21 cellular contexts compared by ENCODE assay signal in genomic region chr12:3989218-3989550, GRCh38.
A peak's percentile ranks its signal among the peaks of the same experiment; 100 is the strongest.
DNase-seq lines count a peak whose midpoint lies in the region; ATAC-seq and TF ChIP-seq lines count a peak whose summit lies in the region.
"Had no signal": no experiment of that assay in that cellular context is flagged by ENCODE, and none has a peak within 500 bp of the region (broad histone marks: within the 10 kb centered on the region; RNA-seq: fewer than 3 reads in every experiment).

No MANE protein-coding gene starts in this region.

- H3K79me2 ChIP-seq in MM.1S (ENCODE audit: low read length), result no peaks in the 10 kb centered on the region

- no peak overlapping the region for H2BK120ac ChIP-seq in mesenchymal stem cell (ENCODE audit: low read depth, low read length)

- TF ChIP-seq CTCF in MM.1S (IDR thresholded peaks at IDR 0.05; ENCODE audit: low read length), result no peak

- H2BK12ac ChIP-seq in mesenchymal stem cell (ENCODE audit: low read length in 2 of 2), result no peak overlapping the region

- H3K9ac ChIP-seq in MM.1S (ENCODE audit: low read length) (peak overlapping the region; percentile 7; the same call in 1 of the 2 replicates), mesenchymal stem cell (ENCODE audit: low read length) (no peak overlapping the region)
- H3K9ac ChIP-seq: BLaER1 treated with 17β-estradiol and CSF1 and Interleukin-3, amounts not matched to agents 10 nM and 100 nM had no signal

- no peak overlapping the region for H3K23ac ChIP-seq in mesenchymal stem cell (ENCODE audit: low read length in 2 of 2)

- H3K4me1 ChIP-seq in MM.1S (ENCODE audit: low read length) (peaks cover 21% of the 10 kb centered on the region), mesenchymal stem cell (ENCODE audit: control insufficient read depth, insufficient read depth, low read depth, low read length) (no peaks in the 10 kb centered on the region)
- peaks cover 6% of the 10 kb centered on the region for H3K4me1 ChIP-seq in effector memory CD4-positive, alpha-beta T cell (ENCODE audit: control insufficient read depth, insufficient read depth, low read length, poor library complexity, severe bottlenecking)
- H3K4me1 ChIP-seq: psoas muscle had no signal

- CTCF ChIA-PET in activated CD4-positive, alpha-beta memory T cell treated with anti-CD3 and anti-CD28 coated beads for 36 hours (lab: Charles Lee), result interaction anchor here (2.1 to 3.2 kb wide), 2 partner anchors 104 to 287 kb away, joined by 14 to 28 read pairs; no protein-coding TSS in a partner anchor
- CTCF ChIA-PET in activated CD4-positive, alpha-beta memory T cell treated with anti-CD3 and anti-CD28 coated beads, Interleukin-2, amount 10 ng/mL, durations not matched to agents 7 days and 5 days (lab: Charles Lee), result interaction anchor here (1.4 to 13.6 kb wide), 4 partner anchors 84 to 287 kb away, joined by 3 to 125 read pairs (median 7); no protein-coding TSS in a partner anchor

- H3K4ac ChIP-seq in mesenchymal stem cell (ENCODE audit: low read depth in 1 of 2, low read length in 2 of 2), result no peak overlapping the region

- H3K4me2 ChIP-seq in MM.1S (ENCODE audit: low read depth, low read length) (peak overlapping the region; percentile 69), mesenchymal stem cell (ENCODE audit: low read length, poor library complexity, severe bottlenecking) (no peak overlapping the region)
- H3K4me2 ChIP-seq: BLaER1 treated with 17β-estradiol and CSF1 and Interleukin-3, amounts not matched to agents 10 nM and 100 nM had no signal

- H3K4me3 Mint-ChIP-seq in activated CD4-positive, alpha-beta memory T cell treated with anti-CD3 and anti-CD28 coated beads for 36 hours, result no peak overlapping the region
- H3K4me3 Mint-ChIP-seq in activated CD4-positive, alpha-beta memory T cell treated with anti-CD3 and anti-CD28 coated beads, Interleukin-2, amount 10 ng/mL, durations not matched to agents 7 days and 5 days, result no peak overlapping the region
- H3K4me3 Mint-ChIP-seq in stimulated activated naive CD8-positive, alpha-beta T cell treated with anti-CD3 and anti-CD28 coated beads, Interleukin-15, amount 100 ng/mL, for 72 hours, result peak overlapping the region; percentile 61 to 80
- H3K4me3 Mint-ChIP-seq: endodermal cell, HFFc6, mesothelial cell of epicardium had no signal

- no peaks in the 10 kb centered on the region for H3K36me3 Mint-ChIP-seq in activated CD4-positive, alpha-beta memory T cell treated with anti-CD3 and anti-CD28 coated beads for 36 hours
- H3K36me3 Mint-ChIP-seq in activated CD4-positive, alpha-beta memory T cell treated with anti-CD3 and anti-CD28 coated beads, Interleukin-2, amount 10 ng/mL, durations not matched to agents 7 days and 5 days (ENCODE audit: low read depth), result no peaks in the 10 kb centered on the region
- H3K36me3 Mint-ChIP-seq: brain, mesothelial cell of epicardium had no signal

- no peak overlapping the region for H2BK15ac ChIP-seq in mesenchymal stem cell (ENCODE audit: low read depth, poor library complexity, severe bottlenecking)

- peak overlapping the region; percentile 98 for H2AFZ ChIP-seq in MM.1S (ENCODE audit: low read length)
- H2AFZ ChIP-seq in mesenchymal stem cell (ENCODE audit: low read depth, low read length), result no peak overlapping the region

- H4K91ac ChIP-seq in mesenchymal stem cell (ENCODE audit: low read length), result no peak overlapping the region

- ATAC-seq in stimulated activated naive CD8-positive, alpha-beta T cell treated with anti-CD3 and anti-CD28 coated beads, Interleukin-15, amount 100 ng/mL, for 72 hours, result peak; percentile 15
- ATAC-seq: HepG2, psoas muscle, SK-N-SH treated with all-trans-retinoic acid at 6 μM for 48 hours had no signal

- peaks cover 13% of the 10 kb centered on the region for H3F3A ChIP-seq in MM.1S (ENCODE audit: insufficient read depth, low read length)

- no peaks in the 10 kb centered on the region for H3K9me3 Mint-ChIP-seq in activated CD4-positive, alpha-beta memory T cell treated with anti-CD3 and anti-CD28 coated beads for 36 hours
- H3K9me3 Mint-ChIP-seq in activated CD4-positive, alpha-beta memory T cell treated with anti-CD3 and anti-CD28 coated beads, Interleukin-2, amount 10 ng/mL, durations not matched to agents 7 days and 5 days, result no peaks in the 10 kb centered on the region
- no peaks in the 10 kb centered on the region for H3K9me3 Mint-ChIP-seq in stimulated activated naive CD8-positive, alpha-beta T cell treated with anti-CD3 and anti-CD28 coated beads, Interleukin-15, amount 100 ng/mL, for 72 hours
- H3K9me3 Mint-ChIP-seq: HFFc6 had no signal

- H3K36me3 ChIP-seq in MM.1S (replicated peaks; ENCODE audit: insufficient read depth, low read length), result no peaks in the 10 kb centered on the region
- no peaks in the 10 kb centered on the region for H3K36me3 ChIP-seq in effector memory CD4-positive, alpha-beta T cell (ENCODE audit: control insufficient read depth, insufficient read depth, low read length)
- no peaks in the 10 kb centered on the region for H3K36me3 ChIP-seq in mesenchymal stem cell (ENCODE audit: control insufficient read depth in 1 of 2, insufficient read depth in 2 of 2, low read depth in 1 of 2, low read length in 2 of 2)
- H3K36me3 ChIP-seq: BLaER1 treated with 17β-estradiol and CSF1 and Interleukin-3, amounts not matched to agents 10 nM and 100 nM had no signal

- no peak overlapping the region for H2AK5ac ChIP-seq in mesenchymal stem cell (ENCODE audit: low read length, severe bottlenecking)

- no peak for DNase-seq in activated CD4-positive, alpha-beta memory T cell treated with anti-CD3 and anti-CD28 coated beads for 36 hours
- no peak for DNase-seq in activated CD4-positive, alpha-beta memory T cell treated with anti-CD3 and anti-CD28 coated beads, Interleukin-2, amount 10 ng/mL, durations not matched to agents 7 days and 5 days
- DNase-seq in MM.1S (no peak), 8988T (no peak), mesenchymal stem cell (no peak), HUDEP-2 (lab: John Stamatoyannopoulos, UW; ENCODE audit: unreplicated experiment in 76 of 76) (no peak)
- no peak for DNase-seq in effector memory CD4-positive, alpha-beta T cell
- no peak for DNase-seq in stimulated activated naive CD8-positive, alpha-beta T cell treated with anti-CD3 and anti-CD28 coated beads, Interleukin-15, amount 100 ng/mL, for 72 hours
- DNase-seq: activated CD8-positive, alpha-beta memory T cell treated with anti-CD3 and anti-CD28 coated beads, Interleukin-2, amount 50 U/mL, for 48 hours; endodermal cell; HFFc6; NCI-H1417 treated with DMSO at 0.1 percent for 48 hours; NCI-H2171; NCI-H526; psoas muscle had no signal

- H4K20me1 ChIP-seq in MM.1S (ENCODE audit: insufficient read depth, low read length), result no peaks in the 10 kb centered on the region
- H4K20me1 ChIP-seq: BLaER1 treated with 17β-estradiol and CSF1 and Interleukin-3, amounts not matched to agents 10 nM and 100 nM had no signal

- peak overlapping the region; percentile 75; the same call in 1 of the 2 replicates for H3K27ac ChIP-seq in MM.1S (ENCODE audit: low read length)
- peak overlapping the region; percentile 10 for H3K27ac ChIP-seq in effector memory CD4-positive, alpha-beta T cell (ENCODE audit: insufficient read depth, low read length, poor library complexity, severe bottlenecking)
- H3K27ac ChIP-seq in mesenchymal stem cell (ENCODE audit: low read length, poor library complexity, severe bottlenecking), result no peak overlapping the region
- H3K27ac ChIP-seq: BLaER1 treated with 17β-estradiol and CSF1 and Interleukin-3, amounts not matched to agents 10 nM and 100 nM; psoas muscle; RWPE1 had no signal

- no peaks in the 10 kb centered on the region for H3K9me3 ChIP-seq in MM.1S (replicated peaks; ENCODE audit: insufficient read depth, low read length)
- no peaks in the 10 kb centered on the region for H3K9me3 ChIP-seq in effector memory CD4-positive, alpha-beta T cell (ENCODE audit: control insufficient read depth, low read length)
- H3K9me3 ChIP-seq in mesenchymal stem cell (ENCODE audit: control insufficient read depth, low read length), result no peaks in the 10 kb centered on the region
- H3K9me3 ChIP-seq: psoas muscle had no signal

- H4K8ac ChIP-seq in mesenchymal stem cell (ENCODE audit: low read length), result no peak overlapping the region

- no peaks in the 10 kb centered on the region for H3K27me3 Mint-ChIP-seq in activated CD4-positive, alpha-beta memory T cell treated with anti-CD3 and anti-CD28 coated beads for 36 hours
- H3K27me3 Mint-ChIP-seq in activated CD4-positive, alpha-beta memory T cell treated with anti-CD3 and anti-CD28 coated beads, Interleukin-2, amount 10 ng/mL, durations not matched to agents 7 days and 5 days, result peaks cover 10% of the 10 kb centered on the region
- no peaks in the 10 kb centered on the region for H3K27me3 Mint-ChIP-seq in stimulated activated naive CD8-positive, alpha-beta T cell treated with anti-CD3 and anti-CD28 coated beads, Interleukin-15, amount 100 ng/mL, for 72 hours

- no peak overlapping the region for H3K14ac ChIP-seq in mesenchymal stem cell (ENCODE audit: low read length in 2 of 2)

- H3K79me1 ChIP-seq in mesenchymal stem cell (replicated peaks; ENCODE audit: low read length, poor library complexity, severe bottlenecking), result no peaks in the 10 kb centered on the region

- intact Hi-C loops in activated CD4-positive, alpha-beta memory T cell treated with anti-CD3 and anti-CD28 coated beads for 36 hours (cut with micrococcal nuclease), result loop anchor here (1.0 to 10.0 kb wide), 3 partner anchors 8 to 516 kb away; no protein-coding TSS in a partner anchor

- no peaks in the 10 kb centered on the region for H3K27me3 ChIP-seq in MM.1S (replicated peaks; ENCODE audit: insufficient read depth, low read length)
- no peaks in the 10 kb centered on the region for H3K27me3 ChIP-seq in effector memory CD4-positive, alpha-beta T cell (replicated peaks; ENCODE audit: control insufficient read depth, insufficient read depth, low read length, poor library complexity, severe bottlenecking)
- H3K27me3 ChIP-seq in mesenchymal stem cell (ENCODE audit: control insufficient read depth in 1 of 2, insufficient read depth in 1 of 2, low read length in 2 of 2), result peaks cover 35 to 52% of the 10 kb centered on the region in 2 experiments
- H3K27me3 ChIP-seq: BLaER1 treated with 17β-estradiol and CSF1 and Interleukin-3, amounts not matched to agents 10 nM and 100 nM had no signal

- peak overlapping the region; percentile 47 for H3K27ac Mint-ChIP-seq in activated CD4-positive, alpha-beta memory T cell treated with anti-CD3 and anti-CD28 coated beads for 36 hours
- no peak overlapping the region for H3K27ac Mint-ChIP-seq in activated CD4-positive, alpha-beta memory T cell treated with anti-CD3 and anti-CD28 coated beads, Interleukin-2, amount 10 ng/mL, durations not matched to agents 7 days and 5 days
- peak overlapping the region; percentile 1 to 81 for H3K27ac Mint-ChIP-seq in stimulated activated naive CD8-positive, alpha-beta T cell treated with anti-CD3 and anti-CD28 coated beads, Interleukin-15, amount 100 ng/mL, for 72 hours
- H3K27ac Mint-ChIP-seq: HFFc6, mesothelial cell of epicardium had no signal

- H3K4me3 ChIP-seq in MM.1S (ENCODE audit: low read length), result 0 out of 2 replicates have a peak overlapping the region, but pooled peaks have one; percentile 45
- H3K4me3 ChIP-seq in effector memory CD4-positive, alpha-beta T cell (ENCODE audit: insufficient read depth, low read depth, low read length, poor library complexity, severe bottlenecking), result no peak overlapping the region
- no peak overlapping the region for H3K4me3 ChIP-seq in mesenchymal stem cell (ENCODE audit: insufficient read depth in 1 of 2, low read depth in 1 of 2, low read length in 2 of 2)
- H3K4me3 ChIP-seq: BLaER1 treated with 17β-estradiol and CSF1 and Interleukin-3, amounts not matched to agents 10 nM and 100 nM; psoas muscle had no signal

- H2BK5ac ChIP-seq in mesenchymal stem cell (ENCODE audit: low read depth, low read length, poor library complexity, severe bottlenecking), result no peak overlapping the region

- H3K18ac ChIP-seq in mesenchymal stem cell (ENCODE audit: low read depth in 1 of 2, low read length in 2 of 2), result no peak overlapping the region

- no peaks in the 10 kb centered on the region for H3K9me2 ChIP-seq in MM.1S (replicated peaks; ENCODE audit: insufficient read depth, low read length)

- 44% methylated on average over 2 of the region's 2 CpGs for WGBS in mesenchymal stem cell

- POLR2A ChIA-PET in activated CD4-positive, alpha-beta memory T cell treated with anti-CD3 and anti-CD28 coated beads for 36 hours (lab: Charles Lee), result interaction anchor here (1.2 to 1.4 kb wide), 2 partner anchors 104 to 288 kb away, joined by 4 read pairs; no protein-coding TSS in a partner anchor
- POLR2A ChIA-PET in activated CD4-positive, alpha-beta memory T cell treated with anti-CD3 and anti-CD28 coated beads, Interleukin-2, amount 10 ng/mL, durations not matched to agents 7 days and 5 days (lab: Charles Lee), result interaction anchor here (1.0 to 1.6 kb wide), 3 partner anchors 16 to 293 kb away, joined by 3 to 4 read pairs (median 3); no protein-coding TSS in a partner anchor

- H3K4me1 Mint-ChIP-seq in activated CD4-positive, alpha-beta memory T cell treated with anti-CD3 and anti-CD28 coated beads for 36 hours (ENCODE audit: low read depth), result peaks cover 30% of the 10 kb centered on the region
- H3K4me1 Mint-ChIP-seq in activated CD4-positive, alpha-beta memory T cell treated with anti-CD3 and anti-CD28 coated beads, Interleukin-2, amount 10 ng/mL, durations not matched to agents 7 days and 5 days, result peaks cover 13% of the 10 kb centered on the region
- peaks cover 39% of the 10 kb centered on the region for H3K4me1 Mint-ChIP-seq in stimulated activated naive CD8-positive, alpha-beta T cell treated with anti-CD3 and anti-CD28 coated beads, Interleukin-15, amount 100 ng/mL, for 72 hours

Comparison
In these comparisons a context has a peak if more than half of its experiments do, and no peak if none do; other contexts are left out.
1. H3K4me3 Mint-ChIP-seq: peak in stimulated activated naive CD8-positive, alpha-beta T cell treated with anti-CD3 and anti-CD28 coated beads, Interleukin-15, amount 100 ng/mL, for 72 hours (2 of 2); none in activated CD4-positive, alpha-beta memory T cell treated with anti-CD3 and anti-CD28 coated beads for 36 hours (single experiment) and activated CD4-positive, alpha-beta memory T cell treated with anti-CD3 and anti-CD28 coated beads, Interleukin-2, amount 10 ng/mL, durations not matched to agents 7 days and 5 days (single experiment).